ENCODE assay signal across 1 cellular context in the genomic region with DNA sequence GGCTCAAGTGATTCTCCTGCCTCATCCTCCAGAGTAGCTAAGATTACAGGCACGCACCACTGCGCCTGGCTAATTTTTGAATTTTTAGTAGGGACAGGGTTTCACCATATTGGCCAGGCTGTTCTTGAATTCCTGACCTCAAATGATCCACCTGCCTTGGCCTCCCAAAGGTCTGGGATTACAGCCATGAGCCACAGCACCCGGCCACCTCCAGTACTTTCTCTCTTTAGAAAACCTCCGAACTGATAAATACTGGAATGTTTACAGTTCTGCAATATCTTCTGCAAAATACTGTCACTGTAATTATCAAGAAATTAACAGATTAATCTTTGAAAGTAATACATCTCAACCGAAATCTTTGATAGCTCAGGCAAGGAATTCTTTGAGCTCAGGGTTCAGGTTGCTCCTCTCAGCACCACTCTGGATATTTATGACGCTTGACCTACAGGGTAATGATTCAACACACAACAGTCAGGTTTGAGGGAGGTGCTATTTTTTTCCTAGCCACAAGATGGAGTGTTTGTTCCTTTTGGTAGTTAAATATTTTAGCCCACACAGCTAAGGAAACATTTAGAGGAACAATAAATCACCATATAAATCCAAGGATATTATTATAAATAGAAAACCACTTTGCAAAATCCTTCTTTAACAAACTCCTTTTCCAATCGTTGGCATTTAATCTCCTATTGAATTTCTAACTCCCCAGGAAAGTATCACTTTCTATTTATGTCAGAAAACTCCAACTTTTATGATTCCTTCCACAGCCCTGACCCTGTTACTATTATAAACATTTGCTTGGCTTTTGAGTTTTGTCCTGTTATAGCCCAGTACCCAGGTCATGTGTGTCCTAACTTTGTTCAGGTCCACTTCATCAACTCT.
TF ChIP-seq lines count a peak whose summit lies in the region.

No MANE protein-coding gene starts in this region.

TF ChIP-seq in HEK293, 187 proteins besides CTCF, POLR2A, EP300 and RAD21 (continued from another document):
- TF ChIP-seq, protein P1, sequence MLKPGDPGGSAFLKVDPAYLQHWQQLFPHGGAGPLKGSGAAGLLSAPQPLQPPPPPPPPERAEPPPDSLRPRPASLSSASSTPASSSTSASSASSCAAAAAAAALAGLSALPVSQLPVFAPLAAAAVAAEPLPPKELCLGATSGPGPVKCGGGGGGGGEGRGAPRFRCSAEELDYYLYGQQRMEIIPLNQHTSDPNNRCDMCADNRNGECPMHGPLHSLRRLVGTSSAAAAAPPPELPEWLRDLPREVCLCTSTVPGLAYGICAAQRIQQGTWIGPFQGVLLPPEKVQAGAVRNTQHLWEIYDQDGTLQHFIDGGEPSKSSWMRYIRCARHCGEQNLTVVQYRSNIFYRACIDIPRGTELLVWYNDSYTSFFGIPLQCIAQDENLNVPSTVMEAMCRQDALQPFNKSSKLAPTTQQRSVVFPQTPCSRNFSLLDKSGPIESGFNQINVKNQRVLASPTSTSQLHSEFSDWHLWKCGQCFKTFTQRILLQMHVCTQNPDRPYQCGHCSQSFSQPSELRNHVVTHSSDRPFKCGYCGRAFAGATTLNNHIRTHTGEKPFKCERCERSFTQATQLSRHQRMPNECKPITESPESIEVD (tag by site-specific recombination; IDR thresholded peaks at IDR 0.05) = peak; percentile 69
- no peak for TF ChIP-seq ZNF169 (tag by site-specific recombination; IDR thresholded peaks at IDR 0.05)
- TF ChIP-seq, protein P2, sequence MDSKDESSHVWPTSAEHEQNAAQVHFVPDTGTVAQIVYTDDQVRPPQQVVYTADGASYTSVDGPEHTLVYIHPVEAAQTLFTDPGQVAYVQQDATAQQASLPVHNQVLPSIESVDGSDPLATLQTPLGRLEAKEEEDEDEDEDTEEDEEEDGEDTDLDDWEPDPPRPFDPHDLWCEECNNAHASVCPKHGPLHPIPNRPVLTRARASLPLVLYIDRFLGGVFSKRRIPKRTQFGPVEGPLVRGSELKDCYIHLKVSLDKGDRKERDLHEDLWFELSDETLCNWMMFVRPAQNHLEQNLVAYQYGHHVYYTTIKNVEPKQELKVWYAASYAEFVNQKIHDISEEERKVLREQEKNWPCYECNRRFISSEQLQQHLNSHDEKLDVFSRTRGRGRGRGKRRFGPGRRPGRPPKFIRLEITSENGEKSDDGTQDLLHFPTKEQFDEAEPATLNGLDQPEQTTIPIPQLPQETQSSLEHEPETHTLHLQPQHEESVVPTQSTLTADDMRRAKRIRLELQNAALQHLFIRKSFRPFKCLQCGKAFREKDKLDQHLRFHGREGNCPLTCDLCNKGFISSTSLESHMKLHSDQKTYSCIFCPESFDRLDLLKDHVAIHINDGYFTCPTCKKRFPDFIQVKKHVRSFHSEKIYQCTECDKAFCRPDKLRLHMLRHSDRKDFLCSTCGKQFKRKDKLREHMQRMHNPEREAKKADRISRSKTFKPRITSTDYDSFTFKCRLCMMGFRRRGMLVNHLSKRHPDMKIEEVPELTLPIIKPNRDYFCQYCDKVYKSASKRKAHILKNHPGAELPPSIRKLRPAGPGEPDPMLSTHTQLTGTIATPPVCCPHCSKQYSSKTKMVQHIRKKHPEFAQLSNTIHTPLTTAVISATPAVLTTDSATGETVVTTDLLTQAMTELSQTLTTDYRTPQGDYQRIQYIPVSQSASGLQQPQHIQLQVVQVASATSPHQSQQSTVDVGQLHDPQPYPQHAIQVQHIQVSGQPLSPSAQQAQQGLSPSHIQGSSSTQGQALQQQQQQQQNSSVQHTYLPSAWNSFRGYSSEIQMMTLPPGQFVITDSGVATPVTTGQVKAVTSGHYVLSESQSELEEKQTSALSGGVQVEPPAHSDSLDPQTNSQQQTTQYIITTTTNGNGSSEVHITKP (tag by site-specific recombination; IDR thresholded peaks at IDR 0.05) = no peak
- peak; percentile 40; the same call in 1 of the 2 replicates for TF ChIP-seq ZNF660 (tag by site-specific recombination; IDR thresholded peaks at IDR 0.05)
- no peak for TF ChIP-seq ZNF175 (tag by site-specific recombination; IDR thresholded peaks at IDR 0.05)
- no peak for TF ChIP-seq ZNF514 (tag by site-specific recombination; IDR thresholded peaks at IDR 0.05)
- TF ChIP-seq ZNF416 (tag by site-specific recombination; IDR thresholded peaks at IDR 0.05) = no peak
- TF ChIP-seq ZNF654 (tag by site-specific recombination; IDR thresholded peaks at IDR 0.05; ENCODE audit: low read depth) = peak; percentile 73
- no peak for TF ChIP-seq OSR2 (tag by site-specific recombination; IDR thresholded peaks at IDR 0.05)
